Comparison of ENCODE assay signal across 29 cellular contexts in the genomic region with DNA sequence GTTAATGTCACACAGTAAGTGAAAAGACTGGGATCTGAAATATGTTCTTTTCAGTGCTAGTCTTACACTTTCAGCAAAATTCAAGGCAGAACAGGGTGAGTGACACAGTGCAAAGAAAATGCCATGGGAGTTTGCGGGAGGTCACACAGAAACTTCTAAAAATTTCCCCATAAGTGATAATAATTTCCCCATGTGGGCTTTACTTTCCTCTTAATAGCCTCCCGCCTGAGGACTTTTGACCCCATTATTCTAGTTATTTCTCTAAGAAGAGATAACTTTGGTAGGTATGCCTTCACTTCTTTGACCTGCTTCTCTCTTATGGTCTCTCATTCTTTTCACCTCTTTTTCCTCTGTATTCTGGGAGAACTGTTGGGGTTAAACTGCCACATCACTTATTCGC.
"Had no signal": no experiment of that assay in that cellular context is flagged by ENCODE, and none has a peak within 500 bp of the region (broad histone marks: within the 10 kb centered on the region; RNA-seq: fewer than 3 reads in every experiment).

No MANE protein-coding gene starts in this region.

- H3K9me3 Mint-ChIP-seq: dendritic cell treated with granulocyte-macrophage colony-stimulating factor and Interleukin-4, amounts not matched to agents 40 ng/mL and 50 ng/mL, for 4 days; effector memory CD8-positive, alpha-beta T cell; endodermal cell had no signal

- H3K27ac ChIP-seq: colonic mucosa, coronary artery, dorsolateral prefrontal cortex, epithelial cell of prostate, esophagus muscularis mucosa, esophagus squamous epithelium, foreskin keratinocyte, gastrocnemius medialis, gastroesophageal sphincter, heart left ventricle, heart right ventricle had no signal

- H3K4me3 Mint-ChIP-seq: dendritic cell treated with granulocyte-macrophage colony-stimulating factor and Interleukin-4, amounts not matched to agents 40 ng/mL and 50 ng/mL, for 4 days; effector memory CD8-positive, alpha-beta T cell; endodermal cell had no signal

- H3K4me1 ChIP-seq: colonic mucosa, esophagus squamous epithelium, foreskin keratinocyte, gastrocnemius medialis, heart left ventricle, heart right ventricle had no signal

- H3K4me3 ChIP-seq: colonic mucosa, coronary artery, dorsolateral prefrontal cortex, esophagus muscularis mucosa, esophagus squamous epithelium, gastrocnemius medialis, gastroesophageal sphincter, heart left ventricle, heart right ventricle had no signal

- H3K27me3 ChIP-seq: colonic mucosa, esophagus muscularis mucosa, esophagus squamous epithelium, gastrocnemius medialis, gastroesophageal sphincter, heart left ventricle had no signal

- H3K27ac Mint-ChIP-seq: dendritic cell treated with granulocyte-macrophage colony-stimulating factor and Interleukin-4, amounts not matched to agents 40 ng/mL and 50 ng/mL, for 4 days; effector memory CD8-positive, alpha-beta T cell; endodermal cell had no signal

- H3K9me3 ChIP-seq: colonic mucosa, esophagus muscularis mucosa, esophagus squamous epithelium, gastrocnemius medialis, gastroesophageal sphincter, heart left ventricle, heart right ventricle had no signal

- FAIRE-seq: colon, endometrium, endothelial cell of umbilical vein, frontal cortex had no signal

- H3K4me1 Mint-ChIP-seq: endodermal cell had no signal

- ATAC-seq: effector memory CD8-positive, alpha-beta T cell; esophagus mucosa; foreskin keratinocyte; gastrocnemius medialis; gastroesophageal sphincter; heart left ventricle; heart right ventricle had no signal

- H3K36me3 ChIP-seq: colonic mucosa, esophagus muscularis mucosa, esophagus squamous epithelium, gastrocnemius medialis, gastroesophageal sphincter, heart left ventricle, heart right ventricle had no signal

- DNase-seq: colonic mucosa; cortex of kidney; dermis blood vessel endothelial cell; dorsolateral prefrontal cortex; effector CD4-positive, alpha-beta T cell; effector CD8-positive, alpha-beta T cell; effector memory CD4-positive, alpha-beta T cell; effector memory CD8-positive, alpha-beta T cell; endodermal cell; erythroblast; esophagus squamous epithelium; foreskin fibroblast; foreskin keratinocyte; foreskin melanocyte; gastrocnemius medialis; glutamatergic neuron; head of caudate nucleus; heart left ventricle; heart right ventricle had no signal
